Comparison of ENCODE assay signal across 1 cellular context in the genomic region with DNA sequence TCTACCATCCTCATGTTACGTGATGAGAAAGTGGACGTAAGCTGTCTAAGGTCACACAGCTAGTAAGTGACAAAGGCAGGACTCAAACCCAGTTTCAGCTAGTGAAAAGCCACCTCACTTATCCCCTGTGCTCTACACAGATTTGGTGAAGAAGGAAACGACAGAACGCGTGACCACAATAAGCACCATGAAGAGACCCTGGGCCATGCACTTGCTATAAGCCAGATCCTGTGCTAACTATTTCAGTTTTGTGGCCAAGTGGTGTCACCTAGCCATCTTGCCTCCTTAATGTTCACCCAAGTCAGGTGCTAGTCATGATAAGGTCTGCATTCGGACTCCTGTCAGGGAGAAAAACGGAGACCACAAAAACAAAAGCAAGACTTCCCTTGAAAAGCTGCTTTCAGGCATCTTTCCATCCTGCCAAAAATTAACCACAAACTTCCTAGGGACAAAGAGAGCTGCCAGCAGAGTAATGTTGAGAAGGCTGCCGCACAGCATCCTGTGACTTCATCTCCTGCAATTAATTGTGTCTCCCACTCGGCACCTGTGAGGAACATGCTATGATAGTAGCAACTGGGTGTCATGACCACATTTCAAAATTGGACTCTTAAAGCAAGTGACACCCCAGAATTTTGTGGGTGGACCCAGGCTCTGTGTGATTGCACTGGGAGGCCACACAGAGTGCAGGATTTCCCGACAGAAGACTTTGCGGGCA.
TF ChIP-seq lines count a peak whose summit lies in the region.

No MANE protein-coding gene starts in this region.

TF ChIP-seq in K562, 482 proteins besides CTCF, POLR2A, EP300 and RAD21:
- TF ChIP-seq ZNF696 (CRISPR knock-in tag; conservative IDR thresholded peaks at IDR 0.05) (no peak), ZNF239 (CRISPR knock-in tag; IDR thresholded peaks at IDR 0.05) (peak; percentile 85)
